2 cellular contexts compared by ENCODE assay signal in the genomic region with DNA sequence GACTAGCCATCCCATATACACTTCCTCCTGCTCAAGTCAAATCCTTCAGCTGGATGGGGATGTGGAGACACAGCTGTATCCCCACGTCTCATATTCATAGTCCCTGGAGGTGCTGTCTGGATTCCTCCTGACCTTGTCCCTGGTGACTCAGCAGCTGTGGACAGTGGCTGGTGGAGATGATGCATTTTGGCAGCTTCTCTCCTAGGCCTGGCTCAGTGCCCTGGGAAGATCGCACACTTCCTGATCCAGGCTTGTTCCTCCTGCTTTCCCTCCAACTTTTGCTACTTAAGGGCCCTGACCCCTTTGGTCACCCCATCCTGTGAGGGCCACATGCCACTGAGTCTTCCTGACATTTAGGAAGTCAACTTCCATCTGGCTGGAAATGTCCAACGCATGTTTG.
TF ChIP-seq lines count a peak whose summit lies in the region.

No MANE protein-coding gene starts in this region.

TF ChIP-seq in liver, 16 proteins besides CTCF, POLR2A, EP300 and RAD21:
- TF ChIP-seq YY1 (IDR thresholded peaks at IDR 0.05) (no peak), FOXA1 (IDR thresholded peaks at IDR 0.05) (no peak), NR2F2 (IDR thresholded peaks at IDR 0.05) (peak; percentile 91), HNF4A (conservative IDR thresholded peaks at IDR 0.05) (peak in 1 of 2 donors; percentile 28), HNF4G (IDR thresholded peaks at IDR 0.05) (no peak), FOXA2 (IDR thresholded peaks at IDR 0.05) (no peak), GABPA (IDR thresholded peaks at IDR 0.05 in 1 of 2, conservative IDR thresholded peaks at IDR 0.05 in 1 of 2) (no peak), EGR1 (IDR thresholded peaks at IDR 0.05; ENCODE audit: low read depth in 2 of 2) (no peak), RXRA (IDR thresholded peaks at IDR 0.05) (peak in 1 of 2 donors; percentile 20), JUND (IDR thresholded peaks at IDR 0.05) (peak; percentile 76 to 81), SP1 (IDR thresholded peaks at IDR 0.05) (no peak), TAF1 (conservative IDR thresholded peaks at IDR 0.05) (no peak)
- TF ChIP-seq, protein P1, sequence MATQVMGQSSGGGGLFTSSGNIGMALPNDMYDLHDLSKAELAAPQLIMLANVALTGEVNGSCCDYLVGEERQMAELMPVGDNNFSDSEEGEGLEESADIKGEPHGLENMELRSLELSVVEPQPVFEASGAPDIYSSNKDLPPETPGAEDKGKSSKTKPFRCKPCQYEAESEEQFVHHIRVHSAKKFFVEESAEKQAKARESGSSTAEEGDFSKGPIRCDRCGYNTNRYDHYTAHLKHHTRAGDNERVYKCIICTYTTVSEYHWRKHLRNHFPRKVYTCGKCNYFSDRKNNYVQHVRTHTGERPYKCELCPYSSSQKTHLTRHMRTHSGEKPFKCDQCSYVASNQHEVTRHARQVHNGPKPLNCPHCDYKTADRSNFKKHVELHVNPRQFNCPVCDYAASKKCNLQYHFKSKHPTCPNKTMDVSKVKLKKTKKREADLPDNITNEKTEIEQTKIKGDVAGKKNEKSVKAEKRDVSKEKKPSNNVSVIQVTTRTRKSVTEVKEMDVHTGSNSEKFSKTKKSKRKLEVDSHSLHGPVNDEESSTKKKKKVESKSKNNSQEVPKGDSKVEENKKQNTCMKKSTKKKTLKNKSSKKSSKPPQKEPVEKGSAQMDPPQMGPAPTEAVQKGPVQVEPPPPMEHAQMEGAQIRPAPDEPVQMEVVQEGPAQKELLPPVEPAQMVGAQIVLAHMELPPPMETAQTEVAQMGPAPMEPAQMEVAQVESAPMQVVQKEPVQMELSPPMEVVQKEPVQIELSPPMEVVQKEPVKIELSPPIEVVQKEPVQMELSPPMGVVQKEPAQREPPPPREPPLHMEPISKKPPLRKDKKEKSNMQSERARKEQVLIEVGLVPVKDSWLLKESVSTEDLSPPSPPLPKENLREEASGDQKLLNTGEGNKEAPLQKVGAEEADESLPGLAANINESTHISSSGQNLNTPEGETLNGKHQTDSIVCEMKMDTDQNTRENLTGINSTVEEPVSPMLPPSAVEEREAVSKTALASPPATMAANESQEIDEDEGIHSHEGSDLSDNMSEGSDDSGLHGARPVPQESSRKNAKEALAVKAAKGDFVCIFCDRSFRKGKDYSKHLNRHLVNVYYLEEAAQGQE (IDR thresholded peaks at IDR 0.05): no peak
- TF ChIP-seq, protein P2, sequence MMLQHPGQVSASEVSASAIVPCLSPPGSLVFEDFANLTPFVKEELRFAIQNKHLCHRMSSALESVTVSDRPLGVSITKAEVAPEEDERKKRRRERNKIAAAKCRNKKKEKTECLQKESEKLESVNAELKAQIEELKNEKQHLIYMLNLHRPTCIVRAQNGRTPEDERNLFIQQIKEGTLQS (IDR thresholded peaks at IDR 0.05): no peak
- TF ChIP-seq, protein P3, sequence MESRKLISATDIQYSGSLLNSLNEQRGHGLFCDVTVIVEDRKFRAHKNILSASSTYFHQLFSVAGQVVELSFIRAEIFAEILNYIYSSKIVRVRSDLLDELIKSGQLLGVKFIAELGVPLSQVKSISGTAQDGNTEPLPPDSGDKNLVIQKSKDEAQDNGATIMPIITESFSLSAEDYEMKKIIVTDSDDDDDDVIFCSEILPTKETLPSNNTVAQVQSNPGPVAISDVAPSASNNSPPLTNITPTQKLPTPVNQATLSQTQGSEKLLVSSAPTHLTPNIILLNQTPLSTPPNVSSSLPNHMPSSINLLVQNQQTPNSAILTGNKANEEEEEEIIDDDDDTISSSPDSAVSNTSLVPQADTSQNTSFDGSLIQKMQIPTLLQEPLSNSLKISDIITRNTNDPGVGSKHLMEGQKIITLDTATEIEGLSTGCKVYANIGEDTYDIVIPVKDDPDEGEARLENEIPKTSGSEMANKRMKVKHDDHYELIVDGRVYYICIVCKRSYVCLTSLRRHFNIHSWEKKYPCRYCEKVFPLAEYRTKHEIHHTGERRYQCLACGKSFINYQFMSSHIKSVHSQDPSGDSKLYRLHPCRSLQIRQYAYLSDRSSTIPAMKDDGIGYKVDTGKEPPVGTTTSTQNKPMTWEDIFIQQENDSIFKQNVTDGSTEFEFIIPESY (IDR thresholded peaks at IDR 0.05): no peak
- TF ChIP-seq, protein P4, sequence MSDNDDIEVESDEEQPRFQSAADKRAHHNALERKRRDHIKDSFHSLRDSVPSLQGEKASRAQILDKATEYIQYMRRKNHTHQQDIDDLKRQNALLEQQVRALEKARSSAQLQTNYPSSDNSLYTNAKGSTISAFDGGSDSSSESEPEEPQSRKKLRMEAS (IDR thresholded peaks at IDR 0.05): peak; percentile 33

TF ChIP-seq in HepG2, 621 proteins besides CTCF, POLR2A, EP300 and RAD21:
- TF ChIP-seq, protein P5, sequence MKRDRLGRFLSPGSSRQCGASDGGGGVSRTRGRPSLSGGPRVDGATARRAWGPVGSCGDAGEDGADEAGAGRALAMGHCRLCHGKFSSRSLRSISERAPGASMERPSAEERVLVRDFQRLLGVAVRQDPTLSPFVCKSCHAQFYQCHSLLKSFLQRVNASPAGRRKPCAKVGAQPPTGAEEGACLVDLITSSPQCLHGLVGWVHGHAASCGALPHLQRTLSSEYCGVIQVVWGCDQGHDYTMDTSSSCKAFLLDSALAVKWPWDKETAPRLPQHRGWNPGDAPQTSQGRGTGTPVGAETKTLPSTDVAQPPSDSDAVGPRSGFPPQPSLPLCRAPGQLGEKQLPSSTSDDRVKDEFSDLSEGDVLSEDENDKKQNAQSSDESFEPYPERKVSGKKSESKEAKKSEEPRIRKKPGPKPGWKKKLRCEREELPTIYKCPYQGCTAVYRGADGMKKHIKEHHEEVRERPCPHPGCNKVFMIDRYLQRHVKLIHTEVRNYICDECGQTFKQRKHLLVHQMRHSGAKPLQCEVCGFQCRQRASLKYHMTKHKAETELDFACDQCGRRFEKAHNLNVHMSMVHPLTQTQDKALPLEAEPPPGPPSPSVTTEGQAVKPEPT (CRISPR knock-in tag; IDR thresholded peaks at IDR 0.05; ENCODE audit: low read depth): no peak
- no peak for TF ChIP-seq SUZ12 (IDR thresholded peaks at IDR 0.05; ENCODE audit: low read depth, low read length)
- no peak for TF ChIP-seq ZNF660 (CRISPR knock-in tag; IDR thresholded peaks at IDR 0.05; ENCODE audit: borderline replicate concordance, low read depth)
- TF ChIP-seq PAF1 (CRISPR knock-in tag; IDR thresholded peaks at IDR 0.05): no peak
- TF ChIP-seq ZNF12 (CRISPR knock-in tag; IDR thresholded peaks at IDR 0.05): no peak
- TF ChIP-seq, protein P6, sequence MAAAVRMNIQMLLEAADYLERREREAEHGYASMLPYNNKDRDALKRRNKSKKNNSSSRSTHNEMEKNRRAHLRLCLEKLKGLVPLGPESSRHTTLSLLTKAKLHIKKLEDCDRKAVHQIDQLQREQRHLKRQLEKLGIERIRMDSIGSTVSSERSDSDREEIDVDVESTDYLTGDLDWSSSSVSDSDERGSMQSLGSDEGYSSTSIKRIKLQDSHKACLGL (CRISPR knock-in tag; IDR thresholded peaks at IDR 0.05): no peak
- TF ChIP-seq ZNF329 (CRISPR knock-in tag; IDR thresholded peaks at IDR 0.05; ENCODE audit: low read depth): no peak
- no peak for TF ChIP-seq REPIN1 (CRISPR knock-in tag; IDR thresholded peaks at IDR 0.05; ENCODE audit: borderline replicate concordance, low read depth)
- TF ChIP-seq, protein P7, sequence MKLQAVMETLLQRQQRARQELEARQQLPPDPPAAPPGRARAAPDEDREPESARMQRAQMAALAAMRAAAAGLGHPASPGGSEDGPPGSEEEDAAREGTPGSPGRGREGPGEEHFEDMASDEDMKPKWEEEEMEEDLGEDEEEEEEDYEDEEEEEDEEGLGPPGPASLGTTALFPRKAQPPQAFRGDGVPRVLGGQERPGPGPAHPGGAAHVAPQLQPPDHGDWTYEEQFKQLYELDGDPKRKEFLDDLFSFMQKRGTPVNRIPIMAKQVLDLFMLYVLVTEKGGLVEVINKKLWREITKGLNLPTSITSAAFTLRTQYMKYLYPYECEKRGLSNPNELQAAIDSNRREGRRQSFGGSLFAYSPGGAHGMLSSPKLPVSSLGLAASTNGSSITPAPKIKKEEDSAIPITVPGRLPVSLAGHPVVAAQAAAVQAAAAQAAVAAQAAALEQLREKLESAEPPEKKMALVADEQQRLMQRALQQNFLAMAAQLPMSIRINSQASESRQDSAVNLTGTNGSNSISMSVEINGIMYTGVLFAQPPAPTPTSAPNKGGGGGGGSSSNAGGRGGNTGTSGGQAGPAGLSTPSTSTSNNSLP (IDR thresholded peaks at IDR 0.05; ENCODE audit: low read depth, low read length): no peak
- no peak for TF ChIP-seq HHEX (CRISPR knock-in tag; IDR thresholded peaks at IDR 0.05)
- no peak for TF ChIP-seq SP5 (CRISPR knock-in tag; IDR thresholded peaks at IDR 0.05; ENCODE audit: borderline replicate concordance, low read depth)
- TF ChIP-seq ZMYM4 (CRISPR knock-in tag; IDR thresholded peaks at IDR 0.05): no peak
- TF ChIP-seq ZNF672 (CRISPR knock-in tag; IDR thresholded peaks at IDR 0.05): no peak
- no peak for TF ChIP-seq KDM4B (CRISPR knock-in tag; IDR thresholded peaks at IDR 0.05)
